ENCODE assay signal across 9 cellular contexts in genomic region chr5:40683351-40683750, GRCh38. TPM values are rescaled to one million over a fixed set of nuclear protein-coding genes. Genes with fewer than 3 reads are reported as not detected.
DNase-seq lines count a peak whose midpoint lies in the region; ATAC-seq and TF ChIP-seq lines count a peak whose summit lies in the region.
"Had no signal": no experiment of that assay in that cellular context is flagged by ENCODE, and none has a peak within 500 bp of the region (broad histone marks: within the 10 kb centered on the region; RNA-seq: fewer than 3 reads in every experiment).

No MANE protein-coding gene starts in this region.

- 8 to 27% (median 11%) methylated on average over 1 of the region's 1 CpG for WGBS in stomach, 5 donors

- peak overlapping the region in 1 of 2 donors; percentile 77 for H3K27ac ChIP-seq in left lung
- peak overlapping the region in 4 of 5 donors; percentile 93 to 97 (median 94) for H3K27ac ChIP-seq in stomach

- H3K36me3 ChIP-seq in left lung = peaks cover 0 to 16% of the 10 kb centered on the region in 2 donors
- H3K36me3 ChIP-seq in stomach = peaks cover 0 to 12% (median 0%) of the 10 kb centered on the region in 4 donors

- H3K4me1 Mint-ChIP-seq in activated CD8-positive, alpha-beta memory T cell treated with anti-CD3 and anti-CD28 coated beads, Interleukin-2, amount 10 ng/mL, durations not matched to agents 7 days and 5 days = peaks cover 46% of the 10 kb centered on the region
- H3K4me1 Mint-ChIP-seq in activated T-helper 2 cell treated with anti-CD3 and anti-CD28 coated beads, Interferon-gamma antibody, Interleukin-2, Interleukin-4, amounts not matched to agents 10 μg/mL and 5 μg/mL and 100 μg/mL, durations not matched to agents 14 hours and 24 hours and 36 hours (ENCODE audit: low read depth) = peaks cover 55% of the 10 kb centered on the region

- no peak for DNase-seq in activated CD8-positive, alpha-beta memory T cell treated with anti-CD3 and anti-CD28 coated beads, Interleukin-2, amount 10 ng/mL, durations not matched to agents 7 days and 5 days
- DNase-seq in activated CD8-positive, alpha-beta memory T cell treated with anti-CD3 and anti-CD28 coated beads, Interleukin-2, amount 50 U/mL, for 48 hours = no peak
- no peak for DNase-seq in activated T-helper 2 cell treated with anti-CD3 and anti-CD28 coated beads, Interferon-gamma antibody, Interleukin-2, Interleukin-4, amounts not matched to agents 10 μg/mL and 5 μg/mL and 100 μg/mL, durations not matched to agents 14 hours and 24 hours and 36 hours (ENCODE audit: low spot score)
- DNase-seq in left lung (no peak), stomach (no peak), cerebellar cortex (ENCODE audit: low spot score) (no peak)
- DNase-seq: head of caudate nucleus had no signal

- no peak for TF ChIP-seq EP300 in stomach (IDR thresholded peaks at IDR 0.05)

- no peak for TF ChIP-seq POLR2A in stomach (IDR thresholded peaks at IDR 0.05)

- no peak for ATAC-seq in activated CD8-positive, alpha-beta memory T cell treated with anti-CD3 and anti-CD28 coated beads, Interleukin-2, amount 10 ng/mL, durations not matched to agents 7 days and 5 days
- ATAC-seq in left lung = no peak
- no peak for ATAC-seq in GM21786 (IDR thresholded peaks at IDR 0.05; ENCODE audit: unreplicated experiment)
- ATAC-seq in GM21619 (IDR thresholded peaks at IDR 0.05; ENCODE audit: unreplicated experiment) = no peak

- intact Hi-C loops in activated T-helper 2 cell treated with anti-CD3 and anti-CD28 coated beads, Interferon-gamma antibody, Interleukin-2, Interleukin-4, amounts not matched to agents 10 μg/mL and 5 μg/mL and 100 μg/mL, durations not matched to agents 14 hours and 24 hours and 36 hours (cut with micrococcal nuclease) = loop anchor here (2.0 kb wide), 1 partner anchor 1475 kb away; no protein-coding TSS in a partner anchor
- intact Hi-C loops in left lung (cut with DNase I) = no loop called here
- intact Hi-C loops in stomach (cut with DNase I; ENCODE audit: low total_unique reads) = no loop called here

- H3K27me3 ChIP-seq in left lung = peaks cover 8 to 26% of the 10 kb centered on the region in 2 donors
- no peaks in the 10 kb centered on the region for H3K27me3 ChIP-seq in stomach

- H3K9me3 ChIP-seq in left lung (no peaks in the 10 kb centered on the region), stomach (no peaks in the 10 kb centered on the region)

- peak overlapping the region; percentile 61 to 78 for H3K4me3 ChIP-seq in left lung
- peak overlapping the region; percentile 65 to 85 (median 76) for H3K4me3 ChIP-seq in stomach

- TF ChIP-seq CTCF in left lung (IDR thresholded peaks at IDR 0.05) = no peak
- TF ChIP-seq CTCF in stomach (IDR thresholded peaks at IDR 0.05) = no peak

- H3K4me3 Mint-ChIP-seq in activated CD8-positive, alpha-beta memory T cell treated with anti-CD3 and anti-CD28 coated beads, Interleukin-2, amount 10 ng/mL, durations not matched to agents 7 days and 5 days = peak overlapping the region; percentile 86
- peak overlapping the region; percentile 99 for H3K4me3 Mint-ChIP-seq in activated T-helper 2 cell treated with anti-CD3 and anti-CD28 coated beads, Interferon-gamma antibody, Interleukin-2, Interleukin-4, amounts not matched to agents 10 μg/mL and 5 μg/mL and 100 μg/mL, durations not matched to agents 14 hours and 24 hours and 36 hours (ENCODE audit: low read depth)

- peak overlapping the region; percentile 97 for H3K27ac Mint-ChIP-seq in activated CD8-positive, alpha-beta memory T cell treated with anti-CD3 and anti-CD28 coated beads, Interleukin-2, amount 10 ng/mL, durations not matched to agents 7 days and 5 days
- peak overlapping the region; percentile 96 for H3K27ac Mint-ChIP-seq in activated T-helper 2 cell treated with anti-CD3 and anti-CD28 coated beads, Interferon-gamma antibody, Interleukin-2, Interleukin-4, amounts not matched to agents 10 μg/mL and 5 μg/mL and 100 μg/mL, durations not matched to agents 14 hours and 24 hours and 36 hours

- H3K36me3 Mint-ChIP-seq in activated CD8-positive, alpha-beta memory T cell treated with anti-CD3 and anti-CD28 coated beads, Interleukin-2, amount 10 ng/mL, durations not matched to agents 7 days and 5 days = peaks cover 77% of the 10 kb centered on the region
- peaks cover 81% of the 10 kb centered on the region for H3K36me3 Mint-ChIP-seq in activated T-helper 2 cell treated with anti-CD3 and anti-CD28 coated beads, Interferon-gamma antibody, Interleukin-2, Interleukin-4, amounts not matched to agents 10 μg/mL and 5 μg/mL and 100 μg/mL, durations not matched to agents 14 hours and 24 hours and 36 hours (ENCODE audit: low read depth)

- H3K4me1 ChIP-seq in left lung (peaks cover 9 to 65% of the 10 kb centered on the region in 2 donors), stomach (peaks cover 9 to 84% (median 63%) of the 10 kb centered on the region in 4 donors)

- H3K27me3 Mint-ChIP-seq in activated CD8-positive, alpha-beta memory T cell treated with anti-CD3 and anti-CD28 coated beads, Interleukin-2, amount 10 ng/mL, durations not matched to agents 7 days and 5 days = no peaks in the 10 kb centered on the region
- no peaks in the 10 kb centered on the region for H3K27me3 Mint-ChIP-seq in activated T-helper 2 cell treated with anti-CD3 and anti-CD28 coated beads, Interferon-gamma antibody, Interleukin-2, Interleukin-4, amounts not matched to agents 10 μg/mL and 5 μg/mL and 100 μg/mL, durations not matched to agents 14 hours and 24 hours and 36 hours (ENCODE audit: low read depth)

- no peaks in the 10 kb centered on the region for H3K9me3 Mint-ChIP-seq in activated CD8-positive, alpha-beta memory T cell treated with anti-CD3 and anti-CD28 coated beads, Interleukin-2, amount 10 ng/mL, durations not matched to agents 7 days and 5 days (ENCODE audit: low read depth)
- no peaks in the 10 kb centered on the region for H3K9me3 Mint-ChIP-seq in activated T-helper 2 cell treated with anti-CD3 and anti-CD28 coated beads, Interferon-gamma antibody, Interleukin-2, Interleukin-4, amounts not matched to agents 10 μg/mL and 5 μg/mL and 100 μg/mL, durations not matched to agents 14 hours and 24 hours and 36 hours

- CTCF ChIA-PET in activated CD8-positive, alpha-beta memory T cell treated with anti-CD3 and anti-CD28 coated beads, Interleukin-2, amount 10 ng/mL, durations not matched to agents 7 days and 5 days (lab: Charles Lee) = interaction anchor here (1.4 to 4.1 kb wide), 3 partner anchors 30 to 734 kb away, joined by 3 to 15 read pairs (median 5); no protein-coding TSS in a partner anchor

RNA-seq across cellular contexts. Expression of gene PTGER4, which starts 3.6 kb away (rescaled TPM):
- 10 to 100 TPM; 50.8 to 79.1 TPM for total RNA-seq in activated CD8-positive, alpha-beta memory T cell treated with anti-CD3 and anti-CD28 coated beads, Interleukin-2, amount 10 ng/mL, durations not matched to agents 7 days and 5 days
- total RNA-seq in activated T-helper 2 cell treated with anti-CD3 and anti-CD28 coated beads, Interferon-gamma antibody, Interleukin-2, Interleukin-4, amounts not matched to agents 10 μg/mL and 5 μg/mL and 100 μg/mL, durations not matched to agents 14 hours and 24 hours and 36 hours = 30.4 and 33.7 TPM in 2 replicates
- total RNA-seq in left lung (10 to 100 TPM; 17.1 to 28.4 TPM), stomach (10 to 100 TPM; 10.5 to 31.7 (median 18.4) TPM)
- polyA plus RNA-seq in stomach = 10 to 100 TPM in 1 of 3 donors, 1 to 10 TPM in 2; 1.9 to 23.4 (median 7.5) TPM
